In genomic region chr1:180933141-180933540, GRCh38 we compare ENCODE assay signal across 1 cellular context.
A peak's percentile ranks its signal among the peaks of the same experiment; 100 is the strongest.
TF ChIP-seq lines count a peak whose summit lies in the region.

No MANE protein-coding gene starts in this region.

TF ChIP-seq in HepG2, 621 proteins besides CTCF, POLR2A, EP300 and RAD21:
- no peak for TF ChIP-seq ZNF12 (CRISPR knock-in tag; IDR thresholded peaks at IDR 0.05)
- no peak for TF ChIP-seq ATF1 (CRISPR knock-in tag; IDR thresholded peaks at IDR 0.05)
- TF ChIP-seq NR2F6 (IDR thresholded peaks at IDR 0.05), result peak; percentile 28; the same call in 1 of the 2 replicates
- TF ChIP-seq NR2F6 (CRISPR knock-in tag; IDR thresholded peaks at IDR 0.05), result no peak
